In the genomic region with DNA sequence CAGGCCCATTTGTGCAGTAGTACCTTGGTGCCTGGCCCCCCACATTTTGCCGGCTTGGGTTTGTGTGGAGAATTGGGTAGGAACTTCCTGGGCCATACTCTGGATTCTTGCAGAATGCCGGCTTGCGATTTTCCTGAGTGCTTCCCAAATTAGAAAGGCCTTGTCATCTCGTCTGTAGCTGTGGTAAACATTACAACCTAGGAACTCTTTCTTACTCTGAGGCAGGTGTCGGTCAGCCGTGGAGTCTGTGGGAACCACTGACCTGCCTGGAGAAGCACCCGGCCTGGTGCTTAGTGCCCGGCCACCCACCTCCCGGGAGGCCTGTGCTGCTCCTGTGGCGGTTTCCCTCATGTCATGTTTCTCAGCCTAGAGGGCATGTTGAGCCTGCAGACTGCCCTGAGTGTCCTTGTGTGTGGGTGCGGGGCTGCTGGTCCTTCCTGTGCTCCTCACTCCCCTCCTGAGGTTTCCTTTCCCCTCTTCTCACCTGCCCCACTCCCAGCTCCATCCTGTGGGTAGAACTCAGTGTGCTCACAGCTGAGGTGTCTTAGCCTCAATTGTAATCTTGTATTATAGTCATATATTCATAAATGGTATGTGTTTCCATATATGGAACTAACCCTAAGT, we compare ENCODE assay signal across 18 cellular contexts.
A peak's percentile ranks its signal among the peaks of the same experiment; 100 is the strongest.
DNase-seq lines count a peak whose midpoint lies in the region; ATAC-seq and TF ChIP-seq lines count a peak whose summit lies in the region.
"Had no signal": no experiment of that assay in that cellular context is flagged by ENCODE, and none has a peak within 500 bp of the region (broad histone marks: within the 10 kb centered on the region; RNA-seq: fewer than 3 reads in every experiment).

No MANE protein-coding gene starts in this region.

- DNase-seq in natural killer cell, result peak; percentile 32
- no peak for DNase-seq in natural killer cell treated with Interleukin-12 subunit alpha and Interleukin-12 subunit beta and Interleukin-15 and Interleukin-18, amount 100 ng/mL, for 72 hours (ENCODE audit: low spot score)
- no peak for DNase-seq in activated T-helper 1 cell treated with anti-CD3 and anti-CD28 coated beads, Interleukin-12 subunit alpha, Interleukin-12 subunit beta, Interleukin-2, Interleukin-4 antibody, amounts not matched to agents 30 ng/mL and 10 ng/mL and 1 ng/mL, durations not matched to agents 14 hours and 24 hours and 36 hours (ENCODE audit: low spot score)
- no peak for DNase-seq in left ventricle myocardium inferior
- DNase-seq in upper lobe of right lung, result no peak
- DNase-seq in effector CD4-positive, alpha-beta T cell, result no peak
- DNase-seq: activated CD4-positive, alpha-beta memory T cell treated with anti-CD3 and anti-CD28 coated beads for 36 hours; activated T-cell treated with anti-CD3 and anti-CD28 coated beads, Interleukin-2, amount 50 U/mL, for 48 hours; colonic mucosa; DMS53; GDM1; NCI-H1417 treated with DMSO at 0.1 percent for 48 hours; NCI-H510A treated with DMSO at 0.1 percent for 48 hours had no signal

- ATAC-seq in natural killer cell (peak in 1 of 3 donors; percentile 11), upper lobe of right lung (peak; percentile 34), HG03571 (IDR thresholded peaks at IDR 0.05; ENCODE audit: unreplicated experiment) (no peak)
- ATAC-seq in natural killer cell treated with Interleukin-12 subunit alpha and Interleukin-12 subunit beta and Interleukin-15 and Interleukin-18, amount 100 ng/mL, for 72 hours, result no peak
- ATAC-seq: left lobe of liver had no signal

- H3K9me3 ChIP-seq in left ventricle myocardium inferior (replicated peaks) (no peaks in the 10 kb centered on the region), upper lobe of right lung (no peaks in the 10 kb centered on the region)
- H3K9me3 ChIP-seq: adrenal gland, colonic mucosa, HAP-1 had no signal

- peak overlapping the region in 1 of 2 donors; percentile 79 for H3K27ac Mint-ChIP-seq in natural killer cell
- peak overlapping the region in 1 of 2 donors; percentile 2 for H3K27ac Mint-ChIP-seq in natural killer cell treated with Interleukin-12 subunit alpha and Interleukin-12 subunit beta and Interleukin-15 and Interleukin-18, amount 100 ng/mL, for 72 hours
- H3K27ac Mint-ChIP-seq in activated T-helper 1 cell treated with anti-CD3 and anti-CD28 coated beads, Interleukin-12 subunit alpha, Interleukin-12 subunit beta, Interleukin-2, Interleukin-4 antibody, amounts not matched to agents 30 ng/mL and 10 ng/mL and 1 ng/mL, durations not matched to agents 14 hours and 24 hours and 36 hours, result peak overlapping the region; percentile 28
- H3K27ac Mint-ChIP-seq: activated CD4-positive, alpha-beta memory T cell treated with anti-CD3 and anti-CD28 coated beads for 36 hours; nephron had no signal

- H3K4me1 Mint-ChIP-seq in natural killer cell, result peaks cover 0 to 85% of the 10 kb centered on the region in 2 donors
- peaks cover 8 to 10% of the 10 kb centered on the region in 2 donors for H3K4me1 Mint-ChIP-seq in natural killer cell treated with Interleukin-12 subunit alpha and Interleukin-12 subunit beta and Interleukin-15 and Interleukin-18, amount 100 ng/mL, for 72 hours (ENCODE audit: low read depth in 2 of 2)
- H3K4me1 Mint-ChIP-seq in activated T-helper 1 cell treated with anti-CD3 and anti-CD28 coated beads, Interleukin-12 subunit alpha, Interleukin-12 subunit beta, Interleukin-2, Interleukin-4 antibody, amounts not matched to agents 30 ng/mL and 10 ng/mL and 1 ng/mL, durations not matched to agents 14 hours and 24 hours and 36 hours (ENCODE audit: low read depth), result peaks cover 33% of the 10 kb centered on the region
- H3K4me1 Mint-ChIP-seq: nephron had no signal

- no peak for TF ChIP-seq CTCF in natural killer cell (IDR thresholded peaks at IDR 0.05)
- TF ChIP-seq CTCF in left ventricle myocardium inferior (IDR thresholded peaks at IDR 0.05; ENCODE audit: borderline replicate concordance), result no peak
- TF ChIP-seq CTCF in upper lobe of right lung (IDR thresholded peaks at IDR 0.05), result no peak

- peaks cover 23% of the 10 kb centered on the region for H3K4me1 ChIP-seq in left ventricle myocardium inferior
- no peaks in the 10 kb centered on the region for H3K4me1 ChIP-seq in upper lobe of right lung
- H3K4me1 ChIP-seq: adrenal gland, colonic mucosa, HAP-1 had no signal

- H3K4me3 Mint-ChIP-seq in natural killer cell, result no peak overlapping the region
- H3K4me3 Mint-ChIP-seq in natural killer cell treated with Interleukin-12 subunit alpha and Interleukin-12 subunit beta and Interleukin-15 and Interleukin-18, amount 100 ng/mL, for 72 hours, result no peak overlapping the region
- H3K4me3 Mint-ChIP-seq in activated T-helper 1 cell treated with anti-CD3 and anti-CD28 coated beads, Interleukin-12 subunit alpha, Interleukin-12 subunit beta, Interleukin-2, Interleukin-4 antibody, amounts not matched to agents 30 ng/mL and 10 ng/mL and 1 ng/mL, durations not matched to agents 14 hours and 24 hours and 36 hours, result no peak overlapping the region
- H3K4me3 Mint-ChIP-seq: activated CD4-positive, alpha-beta memory T cell treated with anti-CD3 and anti-CD28 coated beads for 36 hours; nephron had no signal

- intact Hi-C loops in natural killer cell (cut with micrococcal nuclease), result no loop called here
- intact Hi-C loops in activated T-helper 1 cell treated with anti-CD3 and anti-CD28 coated beads, Interleukin-12 subunit alpha, Interleukin-12 subunit beta, Interleukin-2, Interleukin-4 antibody, amounts not matched to agents 30 ng/mL and 10 ng/mL and 1 ng/mL, durations not matched to agents 14 hours and 24 hours and 36 hours (cut with micrococcal nuclease), result no loop called here
- intact Hi-C loops in left ventricle myocardium inferior (cut with micrococcal nuclease), result no loop called here
- intact Hi-C loops in upper lobe of right lung (cut with DNase I), result no loop called here

- no peaks in the 10 kb centered on the region for H3K36me3 Mint-ChIP-seq in natural killer cell
- peaks cover 12% of the 10 kb centered on the region for H3K36me3 Mint-ChIP-seq in natural killer cell treated with Interleukin-12 subunit alpha and Interleukin-12 subunit beta and Interleukin-15 and Interleukin-18, amount 100 ng/mL, for 72 hours
- H3K36me3 Mint-ChIP-seq in activated T-helper 1 cell treated with anti-CD3 and anti-CD28 coated beads, Interleukin-12 subunit alpha, Interleukin-12 subunit beta, Interleukin-2, Interleukin-4 antibody, amounts not matched to agents 30 ng/mL and 10 ng/mL and 1 ng/mL, durations not matched to agents 14 hours and 24 hours and 36 hours (ENCODE audit: low read depth), result peaks cover 33% of the 10 kb centered on the region

- no peaks in the 10 kb centered on the region for H3K9me3 Mint-ChIP-seq in natural killer cell
- H3K9me3 Mint-ChIP-seq in natural killer cell treated with Interleukin-12 subunit alpha and Interleukin-12 subunit beta and Interleukin-15 and Interleukin-18, amount 100 ng/mL, for 72 hours, result no peaks in the 10 kb centered on the region
- H3K9me3 Mint-ChIP-seq in activated T-helper 1 cell treated with anti-CD3 and anti-CD28 coated beads, Interleukin-12 subunit alpha, Interleukin-12 subunit beta, Interleukin-2, Interleukin-4 antibody, amounts not matched to agents 30 ng/mL and 10 ng/mL and 1 ng/mL, durations not matched to agents 14 hours and 24 hours and 36 hours, result no peaks in the 10 kb centered on the region
- H3K9me3 Mint-ChIP-seq: activated CD4-positive, alpha-beta memory T cell treated with anti-CD3 and anti-CD28 coated beads for 36 hours; nephron had no signal

- no peaks in the 10 kb centered on the region for H3K27me3 Mint-ChIP-seq in natural killer cell (ENCODE audit: low read depth in 2 of 2)
- H3K27me3 Mint-ChIP-seq in natural killer cell treated with Interleukin-12 subunit alpha and Interleukin-12 subunit beta and Interleukin-15 and Interleukin-18, amount 100 ng/mL, for 72 hours, result no peaks in the 10 kb centered on the region
- no peaks in the 10 kb centered on the region for H3K27me3 Mint-ChIP-seq in activated T-helper 1 cell treated with anti-CD3 and anti-CD28 coated beads, Interleukin-12 subunit alpha, Interleukin-12 subunit beta, Interleukin-2, Interleukin-4 antibody, amounts not matched to agents 30 ng/mL and 10 ng/mL and 1 ng/mL, durations not matched to agents 14 hours and 24 hours and 36 hours (ENCODE audit: insufficient read depth)
- H3K27me3 Mint-ChIP-seq: activated CD4-positive, alpha-beta memory T cell treated with anti-CD3 and anti-CD28 coated beads for 36 hours had no signal

- H3K36me3 ChIP-seq in left ventricle myocardium inferior (peaks cover 87% of the 10 kb centered on the region), upper lobe of right lung (peaks cover 92% of the 10 kb centered on the region)

- H3K27ac ChIP-seq in left ventricle myocardium inferior (replicated peaks) (peak overlapping the region; percentile 82), upper lobe of right lung (no peak overlapping the region)
- H3K27ac ChIP-seq: adrenal gland, colonic mucosa had no signal

- no peaks in the 10 kb centered on the region for H3K27me3 ChIP-seq in left ventricle myocardium inferior (ENCODE audit: low read depth)
- no peaks in the 10 kb centered on the region for H3K27me3 ChIP-seq in upper lobe of right lung
- H3K27me3 ChIP-seq: adrenal gland, colonic mucosa had no signal

- no peak overlapping the region for H3K4me3 ChIP-seq in left ventricle myocardium inferior
- no peak overlapping the region for H3K4me3 ChIP-seq in upper lobe of right lung
- H3K4me3 ChIP-seq: adrenal gland, colonic mucosa, HAP-1 had no signal
